Comparison of ENCODE assay signal across 25 cellular contexts in the genomic region with DNA sequence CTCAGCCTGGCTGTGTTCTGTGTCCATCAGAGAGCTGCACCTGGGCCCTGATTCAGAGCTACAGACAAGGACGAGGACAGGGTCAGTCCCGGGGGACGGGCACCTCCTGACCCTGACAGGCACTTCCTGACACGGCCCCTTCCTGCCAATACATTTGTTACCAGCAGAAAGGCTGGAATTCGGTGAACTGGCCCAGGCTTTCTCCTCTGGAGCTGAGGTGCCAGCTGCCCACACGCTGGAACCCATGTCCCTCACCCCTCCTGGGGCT.
"Had no signal": no experiment of that assay in that cellular context is flagged by ENCODE, and none has a peak within 500 bp of the region (broad histone marks: within the 10 kb centered on the region; RNA-seq: fewer than 3 reads in every experiment).

No MANE protein-coding gene starts in this region.

- H3K4me2 ChIP-seq: neural progenitor cell had no signal

- DNase-seq: naive thymus-derived CD4-positive, alpha-beta T cell; natural killer cell; nucleus accumbens; ovary; right cardiac atrium; sigmoid colon; small intestine; stimulated activated CD4-positive, alpha-beta T cell treated with anti-CD3 and anti-CD28 coated beads, Interleukin-15, amount 100 ng/mL, for 24 hours; stimulated activated CD4-positive, alpha-beta T cell treated with anti-CD3 and anti-CD28 coated beads, Interleukin-2, amount 100 ng/mL, for 24 hours; stimulated activated CD4-positive, alpha-beta T cell treated with anti-CD3 and anti-CD28 coated beads, Interleukin-2, amount 100 ng/mL, for 48 hours; stimulated activated CD4-positive, alpha-beta T cell treated with anti-CD3 and anti-CD28 coated beads, Interleukin-4, amount 100 ng/mL, for 24 hours; stimulated activated naive B cell treated with anti-CD40 and anti-IgM and Interleukin-4, amounts not matched to agents 10 μg/mL and 1 μg/mL and 100 μg/mL, for 72 hours; stimulated activated naive CD4-positive, alpha-beta T cell treated with Interleukin-2 at 50 U/mL for 16 hours; stomach; thyroid gland; trophoblast cell had no signal

- H2AFZ ChIP-seq: neural progenitor cell, parathyroid adenoma had no signal

- FAIRE-seq: small intestine had no signal

- H3K27ac ChIP-seq: neural progenitor cell, neutrophil, ovary, parathyroid adenoma, psoas muscle, sigmoid colon, stomach, thoracic aorta, thyroid gland, tibial nerve, upper lobe of left lung, vagina had no signal

- ATAC-seq: naive thymus-derived CD4-positive, alpha-beta T cell; natural killer cell; psoas muscle; right cardiac atrium; stimulated activated effector memory CD8-positive, alpha-beta T cell treated with anti-CD3 and anti-CD28 coated beads, Interleukin-12 subunit alpha, Interleukin-12 subunit beta, amount 100 ng/mL, for 72 hours; stimulated activated naive B cell treated with anti-CD40 and anti-IgM and Interleukin-4, amounts not matched to agents 10 μg/mL and 1 μg/mL and 100 μg/mL, for 72 hours had no signal

- H3K9me3 ChIP-seq: neutrophil, ovary, psoas muscle, sigmoid colon, stomach, thoracic aorta, thyroid gland, tibial nerve, upper lobe of left lung, vagina had no signal

- H3K27me3 ChIP-seq: neural progenitor cell, neutrophil, ovary, sigmoid colon, stomach, thyroid gland, tibial nerve, upper lobe of left lung, vagina had no signal

- H3K36me3 ChIP-seq: neural progenitor cell, neutrophil, ovary, sigmoid colon, stomach, thoracic aorta, thyroid gland, tibial nerve, upper lobe of left lung, vagina had no signal

- H3K79me2 ChIP-seq: parathyroid adenoma had no signal

- H3K9ac ChIP-seq: neural progenitor cell, parathyroid adenoma had no signal

- H3K4me1 ChIP-seq: neural progenitor cell, parathyroid adenoma, psoas muscle, sigmoid colon, stomach, thyroid gland, tibial nerve, upper lobe of left lung, vagina had no signal

- H3K4me3 ChIP-seq: neural progenitor cell, ovary, psoas muscle, sigmoid colon, stomach, thoracic aorta, thyroid gland, tibial nerve, upper lobe of left lung, vagina had no signal
